Comparison of ENCODE assay signal across 24 cellular contexts in genomic region chr12:45663452-45663851, GRCh38.
"Had no signal": no experiment of that assay in that cellular context is flagged by ENCODE, and none has a peak within 500 bp of the region (broad histone marks: within the 10 kb centered on the region; RNA-seq: fewer than 3 reads in every experiment).

No MANE protein-coding gene starts in this region.

- H3K27me3 Mint-ChIP-seq: brain had no signal

- H3K36me3 ChIP-seq: neutrophil, pancreas, right lobe of liver, suprapubic skin, transverse colon, uterus had no signal

- H3K27ac Mint-ChIP-seq: activated CD4-positive, alpha-beta T cell treated with anti-CD3 and anti-CD28 coated beads, Interleukin-2, amount 10 ng/mL, durations not matched to agents 7 days and 5 days; activated T-helper 1 cell treated with anti-CD3 and anti-CD28 coated beads, Interleukin-12 subunit alpha, Interleukin-12 subunit beta, Interleukin-2, Interleukin-4 antibody, amounts not matched to agents 30 ng/mL and 10 ng/mL and 1 ng/mL, durations not matched to agents 14 hours and 24 hours and 36 hours; brain; memory B cell; naive B cell; T-cell had no signal

- DNase-seq: activated CD4-positive, alpha-beta T cell treated with anti-CD3 and anti-CD28 coated beads, Interleukin-2, amount 10 ng/mL, durations not matched to agents 7 days and 5 days; activated CD8-positive, alpha-beta memory T cell treated with anti-CD3 and anti-CD28 coated beads for 24 hours; anterior cingulate cortex; caudate nucleus; dorsolateral prefrontal cortex; erythroblast; hypothalamus; islet precursor cell; naive B cell; pancreas; right lobe of liver; small intestine; stimulated activated CD4-positive, alpha-beta T cell treated with anti-CD3 and anti-CD28 coated beads, Interleukin-15, amount 100 ng/mL, for 24 hours; stimulated activated CD4-positive, alpha-beta T cell treated with anti-CD3 and anti-CD28 coated beads, Interleukin-2, amount 100 ng/mL, for 48 hours; stimulated activated naive CD8-positive, alpha-beta T cell treated with anti-CD3 and anti-CD28 coated beads, Interleukin-15, amount 100 ng/mL, for 72 hours; T-cell; transverse colon; uterus had no signal

- H3K9me3 ChIP-seq: neutrophil, pancreas, right lobe of liver, suprapubic skin, transverse colon, uterus had no signal

- ATAC-seq: activated CD4-positive, CD25-positive, alpha-beta regulatory T cell treated with anti-CD3 and anti-CD28 coated beads, Interleukin-2, amount 50 U/mL, for 24 hours; pancreas; right lobe of liver; stimulated activated naive CD8-positive, alpha-beta T cell treated with anti-CD3 and anti-CD28 coated beads, Interleukin-15, amount 100 ng/mL, for 72 hours; T-cell had no signal

- H3K36me3 Mint-ChIP-seq: brain, naive B cell, T-cell had no signal

- H3K4me1 ChIP-seq: pancreas, right lobe of liver, suprapubic skin, uterus had no signal

- H3K27me3 ChIP-seq: dorsolateral prefrontal cortex, pancreas, right lobe of liver, suprapubic skin, transverse colon, uterus had no signal

- H3K4me1 Mint-ChIP-seq: brain, memory B cell, naive B cell had no signal

- H3K9me3 Mint-ChIP-seq: activated T-helper 1 cell treated with anti-CD3 and anti-CD28 coated beads, Interleukin-12 subunit alpha, Interleukin-12 subunit beta, Interleukin-2, Interleukin-4 antibody, amounts not matched to agents 30 ng/mL and 10 ng/mL and 1 ng/mL, durations not matched to agents 14 hours and 24 hours and 36 hours; T-cell had no signal

- H3K4me3 Mint-ChIP-seq: activated CD4-positive, alpha-beta T cell treated with anti-CD3 and anti-CD28 coated beads, Interleukin-2, amount 10 ng/mL, durations not matched to agents 7 days and 5 days; activated T-helper 1 cell treated with anti-CD3 and anti-CD28 coated beads, Interleukin-12 subunit alpha, Interleukin-12 subunit beta, Interleukin-2, Interleukin-4 antibody, amounts not matched to agents 30 ng/mL and 10 ng/mL and 1 ng/mL, durations not matched to agents 14 hours and 24 hours and 36 hours; brain; memory B cell; naive B cell; stimulated activated naive CD8-positive, alpha-beta T cell treated with anti-CD3 and anti-CD28 coated beads, Interleukin-15, amount 100 ng/mL, for 72 hours; T-cell had no signal

- H3K27ac ChIP-seq: dorsolateral prefrontal cortex, neutrophil, pancreas, right lobe of liver, suprapubic skin, transverse colon, uterus had no signal

- H3K4me3 ChIP-seq: dorsolateral prefrontal cortex, pancreas, right lobe of liver, suprapubic skin, transverse colon, uterus had no signal
